ENCODE assay signal across 1 cellular context in genomic region chr4:52646096-52646495, GRCh38.
TF ChIP-seq lines count a peak whose summit lies in the region.

No MANE protein-coding gene starts in this region.

TF ChIP-seq in GM12878, 131 proteins besides CTCF, POLR2A, EP300 and RAD21 (continued from another document):
- TF ChIP-seq REST (IDR thresholded peaks at IDR 0.05; ENCODE audit: low read depth, low read length), result no peak
- no peak for TF ChIP-seq CBX3 (IDR thresholded peaks at IDR 0.05; ENCODE audit: borderline replicate concordance, low read depth)
- TF ChIP-seq ZNF622 (IDR thresholded peaks at IDR 0.05), result no peak
- TF ChIP-seq YBX1 (IDR thresholded peaks at IDR 0.05), result no peak
